8 cellular contexts compared by ENCODE assay signal in genomic region chr7:77538908-77539212, GRCh38. TPM values are rescaled to one million over a fixed set of nuclear protein-coding genes. Genes with fewer than 3 reads are reported as not detected.
A peak's percentile ranks its signal among the peaks of the same experiment; 100 is the strongest.
DNase-seq lines count a peak whose midpoint lies in the region; ATAC-seq, FAIRE-seq and TF ChIP-seq lines count a peak whose summit lies in the region.

No MANE protein-coding gene starts in this region.

- POLR2A ChIA-PET in OCI-LY7 (lab: Charles Lee): interaction anchor here (0.7 kb wide), 2 partner anchors 133 to 354 kb away, joined by 5 to 6 read pairs; no protein-coding TSS in a partner anchor
- POLR2A ChIA-PET in H1 (lab: Charles Lee; ENCODE audit: partially characterized antibody): interaction anchor here (0.6 to 1.2 kb wide), 6 partner anchors 8 to 260 kb away, joined by 3 to 4 read pairs (median 4); partner anchors contain the start of genes PHTF2 and TMEM60

- H3K4ac ChIP-seq in H1 (replicated peaks; ENCODE audit: insufficient read length, low read depth, low read length): no peak overlapping the region

- peaks cover 5% of the 10 kb centered on the region; the same call in 1 of the 2 replicates for H3K23me2 ChIP-seq in H1 (ENCODE audit: low read depth, low read length)

- H3K79me2 ChIP-seq in OCI-LY7 (ENCODE audit: insufficient read depth, low read depth, low read length): no peaks in the 10 kb centered on the region
- peaks cover 30 to 63% of the 10 kb centered on the region in 2 experiments for H3K79me2 ChIP-seq in H1 (ENCODE audit: control insufficient read depth in 1 of 2, insufficient read depth in 2 of 2, low read length in 2 of 2)
- H3K79me2 ChIP-seq in neural progenitor cell (ENCODE audit: low read depth): peaks cover 67% of the 10 kb centered on the region

- 0 out of 2 replicates have a peak overlapping the region, but pooled peaks have one; percentile 99 for H2BK5ac ChIP-seq in H1 (ENCODE audit: low read depth, low read length)

- peaks cover 22% of the 10 kb centered on the region for H3K4me1 ChIP-seq in BLaER1
- H3K4me1 ChIP-seq in OCI-LY7 (ENCODE audit: insufficient read depth, low read length, poor library complexity, severe bottlenecking): peaks cover 10% of the 10 kb centered on the region
- peaks cover 0 to 3% (median 2%) of the 10 kb centered on the region in 4 experiments; a peak in 3 of 7 replicates for H3K4me1 ChIP-seq in H1 (replicated peaks in 1 of 4; ENCODE audit: control insufficient read depth in 3 of 4, insufficient read depth in 4 of 4, low read length in 3 of 4)
- peaks cover 4% of the 10 kb centered on the region for H3K4me1 ChIP-seq in neural progenitor cell

- TF ChIP-seq RAD21 in H1 (IDR thresholded peaks at IDR 0.05 in 1 of 2, conservative IDR thresholded peaks at IDR 0.05 in 1 of 2; ENCODE audit: low read depth in 2 of 2, low read length in 2 of 2): no peak

- H2BK20ac ChIP-seq in H1 (ENCODE audit: low read length): no peak overlapping the region

- DNase-seq in OCI-LY7 (ENCODE audit: low spot score) (no peak), H1 (ENCODE audit: low read depth in 1 of 2, low spot score in 2 of 2) (no peak), neural progenitor cell (ENCODE audit: low spot score) (no peak), 8988T (no peak)

- H2AFZ ChIP-seq in OCI-LY7 (ENCODE audit: low read length) (no peak overlapping the region), H1 (ENCODE audit: low read length) (no peak overlapping the region), neural progenitor cell (replicated peaks) (no peak overlapping the region)

- WGBS in H1 (ENCODE audit: extremely low coverage in 1 of 2, insufficient coverage in 1 of 2, insufficient read length in 1 of 2, insufficient replicate concordance in 2 of 2, low coverage in 1 of 2, low lambda C conversion rate in 2 of 2, missing lambda C conversion rate in 1 of 2), 2 experiments: 2% methylated on average over 3 of the region's 3 CpGs; no CpG with 5 or more reads in 1 of the 2 experiments

- H3K36me3 ChIP-seq in BLaER1 (no peaks in the 10 kb centered on the region), OCI-LY7 (ENCODE audit: insufficient read depth, low read length) (no peaks in the 10 kb centered on the region), H1 (ENCODE audit: control insufficient read depth in 2 of 4, insufficient read depth in 4 of 4, low read length in 3 of 4) (no peaks in the 10 kb centered on the region), neural progenitor cell (no peaks in the 10 kb centered on the region)

- H3K56ac ChIP-seq in H1 (replicated peaks; ENCODE audit: insufficient read length, low read depth, low read length): peak overlapping the region; percentile 97

- H2BK120ac ChIP-seq in H1 (replicated peaks; ENCODE audit: low read depth, low read length): no peak overlapping the region

- ATAC-seq in GM21619 (IDR thresholded peaks at IDR 0.05; ENCODE audit: unreplicated experiment) (no peak), HG03280 (IDR thresholded peaks at IDR 0.05; ENCODE audit: unreplicated experiment) (no peak), HG02973 (IDR thresholded peaks at IDR 0.05; ENCODE audit: unreplicated experiment) (no peak)

- H3K9ac ChIP-seq in BLaER1 (peak overlapping the region; percentile 91; the same call in 1 of the 2 replicates), H1 (replicated peaks in 1 of 4; ENCODE audit: extremely low read depth in 1 of 4, low read depth in 3 of 4, low read length in 3 of 4) (peak overlapping the region in 1 of 4 experiments; percentile 85; a peak in 1 of 7 replicates), neural progenitor cell (peak overlapping the region; percentile 18)

- H3F3A ChIP-seq in neural progenitor cell (ENCODE audit: low read depth): peaks cover 35% of the 10 kb centered on the region

- H3K79me1 ChIP-seq in H1 (ENCODE audit: low read depth, low read length): no peaks in the 10 kb centered on the region

- H4K20me1 ChIP-seq in BLaER1: peaks cover 51% of the 10 kb centered on the region
- H4K20me1 ChIP-seq in OCI-LY7 (ENCODE audit: insufficient read depth, low read length): peaks cover 4% of the 10 kb centered on the region; the same call in 1 of the 2 replicates
- peaks cover 15 to 18% of the 10 kb centered on the region in 2 experiments for H4K20me1 ChIP-seq in H1 (replicated peaks in 1 of 2; ENCODE audit: control insufficient read depth in 1 of 2, insufficient read depth in 2 of 2, low read length in 2 of 2)
- H4K20me1 ChIP-seq in neural progenitor cell (ENCODE audit: low read depth): peaks cover 53% of the 10 kb centered on the region

- TF ChIP-seq EP300 in H1 (IDR thresholded peaks at IDR 0.05; ENCODE audit: borderline replicate concordance in 1 of 2, low read depth in 2 of 2, low read length in 2 of 2): no peak

- H3K18ac ChIP-seq in H1 (ENCODE audit: extremely low read depth, low read length): no peak overlapping the region

- no peaks in the 10 kb centered on the region for H3K9me2 ChIP-seq in OCI-LY7 (ENCODE audit: insufficient read depth, low read length)

- peak overlapping the region; percentile 98 for H3K27ac Mint-ChIP-seq in neural progenitor cell

- CTCF ChIA-PET in OCI-LY7 (lab: Charles Lee; ENCODE audit: unreplicated experiment) (interaction anchor here (0.6 kb wide), 1 partner anchor 116 kb away, joined by 3 read pairs; no protein-coding TSS in a partner anchor), H1 (lab: Charles Lee; ENCODE audit: partially characterized antibody) (no interaction called here)

- peaks cover 19% of the 10 kb centered on the region for H3K4me1 Mint-ChIP-seq in neural progenitor cell

- peak overlapping the region; percentile 96 for H3K4me3 Mint-ChIP-seq in neural progenitor cell

- peak overlapping the region; percentile 71 for H4K5ac ChIP-seq in H1 (ENCODE audit: insufficient read length, low read depth, low read length)

- H3K23ac ChIP-seq in H1 (ENCODE audit: insufficient read length): no peak overlapping the region

- no TSS peak for BruUV-seq in OCI-LY7 (replicated peaks; lab: Mats Ljungman, UMichigan)

- peaks cover 9% of the 10 kb centered on the region; the same call in 1 of the 2 replicates for H3K9me3 ChIP-seq in BLaER1
- H3K9me3 ChIP-seq in OCI-LY7 (ENCODE audit: low read length): no peaks in the 10 kb centered on the region
- H3K9me3 ChIP-seq in H1 (ENCODE audit: insufficient read depth in 2 of 2, low read depth in 1 of 2, low read length in 1 of 2): peaks cover 0 to 12% of the 10 kb centered on the region in 2 experiments; a peak in 1 of 4 replicates
- H3K9me3 ChIP-seq in neural progenitor cell (ENCODE audit: low read depth): no peaks in the 10 kb centered on the region

- no peak overlapping the region for H2BK15ac ChIP-seq in H1 (ENCODE audit: low read length)

- H3K27me3 Mint-ChIP-seq in neural progenitor cell (ENCODE audit: insufficient read depth, low read depth): peaks cover 6% of the 10 kb centered on the region

- H2BK12ac ChIP-seq in H1 (ENCODE audit: low read depth, low read length): no peak overlapping the region

- H4K8ac ChIP-seq in H1 (ENCODE audit: extremely low read depth, insufficient read depth, low read length): no peak overlapping the region

- H3K4me2 ChIP-seq in BLaER1: peak overlapping the region; percentile 93
- H3K4me2 ChIP-seq in OCI-LY7 (ENCODE audit: low read length): peak overlapping the region; percentile 99; the same call in 1 of the 2 replicates
- H3K4me2 ChIP-seq in H1 (ENCODE audit: insufficient read depth in 1 of 2, low read depth in 2 of 2, low read length in 2 of 2): peak overlapping the region; percentile 63 to 78
- peak overlapping the region; percentile 86 for H3K4me2 ChIP-seq in neural progenitor cell

- no peak overlapping the region for H2AK5ac ChIP-seq in H1 (ENCODE audit: low read depth, low read length)

- H3K27ac ChIP-seq in BLaER1 (peak overlapping the region; percentile 44; the same call in 1 of the 2 replicates), OCI-LY7 (ENCODE audit: low read depth, low read length, poor library complexity, severe bottlenecking) (no peak overlapping the region), H1 (ENCODE audit: low read depth, low read length) (no peak overlapping the region), neural progenitor cell (peak overlapping the region; percentile 96)

- peaks cover 22% of the 10 kb centered on the region for H3K36me3 Mint-ChIP-seq in neural progenitor cell

- no peak for TF ChIP-seq CTCF in OCI-LY7 (conservative IDR thresholded peaks at IDR 0.05; ENCODE audit: low read length)
- TF ChIP-seq CTCF in H1 (IDR thresholded peaks at IDR 0.05; ENCODE audit: control extremely low read depth in 1 of 3, insufficient read depth in 1 of 3, low read depth in 1 of 3, low read length in 3 of 3): no peak
- no peak for TF ChIP-seq CTCF in neural progenitor cell (IDR thresholded peaks at IDR 0.05)

- H3K9me3 Mint-ChIP-seq in neural progenitor cell: peaks cover 10% of the 10 kb centered on the region

- intact Hi-C loops in OCI-LY7 (cut with micrococcal nuclease; ENCODE audit: unreplicated experiment): loop anchor here (5.0 kb wide), 1 partner anchor 187 kb away; no protein-coding TSS in a partner anchor

- H3K4me3 ChIP-seq in BLaER1: peak overlapping the region; percentile 95
- H3K4me3 ChIP-seq in OCI-LY7 (ENCODE audit: low read depth, low read length, poor library complexity, severe bottlenecking): no peak overlapping the region
- peak overlapping the region; percentile 92 to 96 (median 93) for H3K4me3 ChIP-seq in H1 (ENCODE audit: extremely low read depth in 1 of 4, insufficient read depth in 2 of 4, low read depth in 3 of 4, low read length in 4 of 4)
- H3K4me3 ChIP-seq in neural progenitor cell: peak overlapping the region; percentile 99

- H3K14ac ChIP-seq in H1 (ENCODE audit: insufficient read length): no peak overlapping the region

- no peak overlapping the region for H4K91ac ChIP-seq in H1 (replicated peaks; ENCODE audit: insufficient read length, low read length)

- H3K27me3 ChIP-seq in BLaER1 (no peaks in the 10 kb centered on the region), H1 (replicated peaks in 1 of 4; ENCODE audit: control insufficient read depth in 3 of 4, extremely low read depth in 1 of 4, insufficient read depth in 3 of 4, low read length in 3 of 4) (no peaks in the 10 kb centered on the region), neural progenitor cell (no peaks in the 10 kb centered on the region)

- no peak for FAIRE-seq in H1 (lab: Jason Lieb, UNC)

- TF ChIP-seq POLR2A in H1 (IDR thresholded peaks at IDR 0.05; ENCODE audit: control extremely low read depth in 1 of 2, low read depth in 2 of 2, low read length in 2 of 2): no peak

RNA-seq across cellular contexts. Expression of gene PTPN12, which starts 1.8 kb away (rescaled TPM):
- 2.7 and 7.1 TPM in 2 replicates for total RNA-seq in OCI-LY7 (2014; rRNA removed; shearing (Covaris generic))
- total RNA-seq in OCI-LY7 (2022) (18.9 and 19.1 TPM in 2 replicates), neural progenitor cell (ENCODE audit: low replicate concordance) (46.3 and 86.6 TPM in 2 replicates)
- 111 and 132 TPM in 2 replicates for total RNA-seq in H1 (2021; fragmentation: NEBNext Ultra II Directional; extraction: Animal tissue kit (Norgen Biotek cat#: 25700))
- polyA plus RNA-seq in H1 (2011; rRNA removed): 23.6 and 39.7 TPM in 2 replicates
- polyA plus RNA-seq in H1 (2011; cell fraction: cytosol; rRNA removed): 44.2 TPM
- polyA plus RNA-seq in H1 (2011; cell fraction: nucleus; rRNA removed): 56.9 TPM
- polyA plus RNA-seq in H1 (2012, experiment 1 of 2): 49.6 to 93.0 TPM (median 65.3 TPM) in 4 replicates
- 6.2 TPM for polyA plus RNA-seq in H1 (2012, experiment 2 of 2)
- polyA plus RNA-seq in H1 (2013, experiment 1 of 2): 108 TPM
- polyA plus RNA-seq in H1 (2013, experiment 2 of 2): 107 TPM
- 81.9 and 133 TPM in 2 replicates for polyA minus RNA-seq in H1 (2011; rRNA and poly(A)+ RNA removed)
- 36.1 TPM for polyA minus RNA-seq in H1 (2011; cell fraction: cytosol; rRNA and poly(A)+ RNA removed)
- 126 TPM for polyA minus RNA-seq in H1 (2011; cell fraction: nucleus; rRNA and poly(A)+ RNA removed)

Comparison
In these comparisons a context has a peak if more than half of its experiments do, and no peak if none do; other contexts are left out.
1. H3K27ac ChIP-seq: peak in BLaER1 (single experiment) and neural progenitor cell (single experiment); none in OCI-LY7 (single experiment) and H1 (single experiment).
2. Peak in every context shown above with its lines, with median percentiles within 50 percentile points of each other: H3K4me2 ChIP-seq.